23 cellular contexts compared by ENCODE assay signal in the genomic region with DNA sequence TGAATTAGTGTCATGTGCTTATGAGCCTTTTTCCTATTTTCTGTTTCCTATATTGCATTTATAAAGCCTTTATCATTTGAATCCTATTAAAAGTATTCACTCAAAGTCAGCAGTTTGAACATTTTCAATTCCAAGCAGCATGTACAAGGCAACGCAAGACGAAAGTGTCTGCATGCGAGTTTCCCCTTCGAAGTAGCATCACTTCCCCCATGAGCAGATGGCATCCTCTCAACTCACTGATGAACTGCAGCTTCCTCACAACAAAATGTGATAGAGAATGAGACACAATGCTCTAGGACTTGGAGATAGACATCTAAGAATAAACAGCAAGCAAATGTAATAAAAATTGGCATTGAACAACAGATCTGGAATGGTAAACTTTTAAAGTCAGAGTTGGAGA.
A peak's percentile ranks its signal among the peaks of the same experiment; 100 is the strongest.
DNase-seq lines count a peak whose midpoint lies in the region; FAIRE-seq and TF ChIP-seq lines count a peak whose summit lies in the region.
"Had no signal": no experiment of that assay in that cellular context is flagged by ENCODE, and none has a peak within 500 bp of the region (broad histone marks: within the 10 kb centered on the region; RNA-seq: fewer than 3 reads in every experiment).

No MANE protein-coding gene starts in this region.

- H3K36me3 ChIP-seq in adrenal gland (replicated peaks in 1 of 2) (no peaks in the 10 kb centered on the region), vagina (no peaks in the 10 kb centered on the region), small intestine (ENCODE audit: control insufficient read depth in 2 of 2, insufficient read depth in 2 of 2, low read length in 2 of 2) (no peaks in the 10 kb centered on the region)

- H3K4me3 ChIP-seq in LNCaP clone FGC (ENCODE audit: low read depth, low read length) (no peak overlapping the region), adrenal gland (no peak overlapping the region), vagina (no peak overlapping the region), small intestine (ENCODE audit: low read depth in 1 of 2, low read length in 2 of 2) (no peak overlapping the region)

- no peaks in the 10 kb centered on the region for H3K27me3 Mint-ChIP-seq in osteocyte (ENCODE audit: unreplicated experiment)

- H3K27ac ChIP-seq in adrenal gland (peak overlapping the region in 2 of 5 donors; percentile 26 to 74), vagina (no peak overlapping the region), small intestine (ENCODE audit: low read depth in 1 of 2, low read length in 1 of 2) (no peak overlapping the region)

- no peaks in the 10 kb centered on the region for H3K9me3 ChIP-seq in adrenal gland (replicated peaks in 1 of 3)
- H3K9me3 ChIP-seq in vagina = no peaks in the 10 kb centered on the region
- no peaks in the 10 kb centered on the region for H3K9me3 ChIP-seq in small intestine (ENCODE audit: control insufficient read depth, low read depth)
- H3K9me3 ChIP-seq: Caco-2, SK-N-SH had no signal

- no peak for TF ChIP-seq CTCF in LNCaP clone FGC (IDR thresholded peaks at IDR 0.05; ENCODE audit: control insufficient read depth, extremely low read depth, insufficient read depth)
- TF ChIP-seq CTCF in adrenal gland (IDR thresholded peaks at IDR 0.05) = no peak
- no peak for TF ChIP-seq CTCF in osteocyte (IDR thresholded peaks at IDR 0.05)
- no peak for TF ChIP-seq CTCF in GM20000 (IDR thresholded peaks at IDR 0.05; ENCODE audit: extremely low read depth, missing control alignments)
- no peak for TF ChIP-seq CTCF in vagina (IDR thresholded peaks at IDR 0.05)

- H3K9me3 Mint-ChIP-seq in osteocyte (ENCODE audit: unreplicated experiment) = no peaks in the 10 kb centered on the region
- H3K9me3 Mint-ChIP-seq: CD4-positive, CD25-positive, alpha-beta regulatory T cell had no signal

- H3K4me3 Mint-ChIP-seq in osteocyte (ENCODE audit: unreplicated experiment) = no peak overlapping the region
- H3K4me3 Mint-ChIP-seq: CD4-positive, CD25-positive, alpha-beta regulatory T cell had no signal

- peak overlapping the region; percentile 17 for H3K27ac Mint-ChIP-seq in osteocyte (ENCODE audit: unreplicated experiment)
- H3K27ac Mint-ChIP-seq: CD4-positive, CD25-positive, alpha-beta regulatory T cell had no signal

- H3K27me3 ChIP-seq in adrenal gland (no peaks in the 10 kb centered on the region), vagina (no peaks in the 10 kb centered on the region), small intestine (ENCODE audit: control insufficient read depth in 2 of 2, insufficient read depth in 2 of 2, low read length in 2 of 2) (no peaks in the 10 kb centered on the region)

- TF ChIP-seq POLR2A in adrenal gland (IDR thresholded peaks at IDR 0.05) (no peak), vagina (IDR thresholded peaks at IDR 0.05) (no peak)

- peaks cover 51% of the 10 kb centered on the region for H3K36me3 Mint-ChIP-seq in osteocyte (ENCODE audit: unreplicated experiment)
- H3K36me3 Mint-ChIP-seq: CD4-positive, CD25-positive, alpha-beta regulatory T cell had no signal

- intact Hi-C loops in adrenal gland (cut with DNase I) (no loop called here), vagina (cut with DNase I) (no loop called here)

- DNase-seq in Ammon's horn (ENCODE audit: low spot score) = peak; percentile 80
- DNase-seq in LNCaP clone FGC (ENCODE audit: low read depth) = peak; percentile 63
- peak in 4 of 7 donors; percentile 19 to 58 (median 48) for DNase-seq in adrenal gland
- DNase-seq in osteocyte (ENCODE audit: extremely low spot score, unreplicated experiment) = no peak
- DNase-seq in GM20000 (ENCODE audit: low spot score) = no peak
- no peak for DNase-seq in vagina (ENCODE audit: extremely low spot score in 2 of 2)
- no peak for DNase-seq in small intestine
- DNase-seq in NCI-H146 treated with DMSO at 0.1 percent for 48 hours (lab: John Stamatoyannopoulos, UW; ENCODE audit: unreplicated experiment) = no peak
- DNase-seq: ACHN; AML-193; Caco-2; CD4-positive, CD25-positive, alpha-beta regulatory T cell; DMS153; H7; IMR-90; Karpas-422; MM.1S; NCI-H2029; NCI-H748 treated with DMSO at 0.1 percent for 48 hours; SHP77; SK-N-SH had no signal

- H3K4me1 Mint-ChIP-seq in osteocyte (ENCODE audit: unreplicated experiment) = peaks cover 62% of the 10 kb centered on the region

- WGBS in adrenal gland, 4 donors = 75 to 93% (median 79%) methylated on average over 4 of the region's 4 CpGs
- 83 to 95% (median 94%) methylated on average over 4 of the region's 4 CpGs for WGBS in small intestine, 3 donors

- no peak for FAIRE-seq in small intestine (lab: Jason Lieb, UNC)
- FAIRE-seq: GM19239, RCC 7860 had no signal

- H3K4me1 ChIP-seq in adrenal gland (replicated peaks in 1 of 2) (peaks cover 5 to 9% of the 10 kb centered on the region in 2 donors), vagina (peaks cover 16% of the 10 kb centered on the region), small intestine (ENCODE audit: control insufficient read depth in 2 of 2, insufficient read depth in 1 of 2, low read depth in 1 of 2, low read length in 1 of 2) (no peaks in the 10 kb centered on the region)
- H3K4me1 ChIP-seq: Caco-2 had no signal

Comparison
In these comparisons a context has a peak if more than half of its experiments do, and no peak if none do; other contexts are left out.
1. DNase-seq: peak in Ammon's horn (single experiment), LNCaP clone FGC (single experiment) and adrenal gland (4 of 7); none in osteocyte (single experiment), GM20000 (single experiment), vagina (0 of 2), small intestine (single experiment) and NCI-H146 treated with DMSO at 0.1 percent for 48 hours (single experiment).